Comparison of ENCODE assay signal across 27 cellular contexts in genomic region chr7:156234666-156235494, GRCh38.
"Had no signal": no experiment of that assay in that cellular context is flagged by ENCODE, and none has a peak within 500 bp of the region (broad histone marks: within the 10 kb centered on the region; RNA-seq: fewer than 3 reads in every experiment).

No MANE protein-coding gene starts in this region.

- H3K27me3 Mint-ChIP-seq: activated B cell treated with CpG ODN at 0.5 μM for 24 hours; activated CD8-positive, alpha-beta T cell treated with anti-CD3 and anti-CD28 coated beads for 36 hours; activated naive CD4-positive, alpha-beta T cell treated with anti-CD3 and anti-CD28 coated beads, Interleukin-2, amount 50 U/mL, for 24 hours; activated naive CD8-positive, alpha-beta T cell treated with anti-CD3 and anti-CD28 coated beads for 36 hours; activated naive CD8-positive, alpha-beta T cell treated with anti-CD3 and anti-CD28 coated beads, Interleukin-2, amount 50 U/mL, for 24 hours had no signal

- H3K4me1 Mint-ChIP-seq: activated B cell treated with CpG ODN at 0.5 μM for 24 hours; activated naive CD4-positive, alpha-beta T cell treated with anti-CD3 and anti-CD28 coated beads, Interleukin-2, amount 50 U/mL, for 24 hours; activated naive CD8-positive, alpha-beta T cell treated with anti-CD3 and anti-CD28 coated beads for 36 hours; activated naive CD8-positive, alpha-beta T cell treated with anti-CD3 and anti-CD28 coated beads, Interleukin-2, amount 50 U/mL, for 24 hours; T-helper 17 cell had no signal

- DNase-seq: activated B cell treated with CpG ODN at 0.5 μM for 24 hours; activated CD4-positive, alpha-beta T cell treated with anti-CD3 and anti-CD28 coated beads for 48 hours; activated CD4-positive, alpha-beta T cell treated with anti-CD3 and anti-CD28 coated beads, Interleukin-2, amount 50 U/mL, for 1 hour; activated CD4-positive, alpha-beta T cell treated with anti-CD3 and anti-CD28 coated beads, Interleukin-2, amount 50 U/mL, for 48 hours; activated CD8-positive, alpha-beta T cell treated with anti-CD3 and anti-CD28 coated beads for 36 hours; activated effector memory CD4-positive, alpha-beta T cell treated with anti-CD3 and anti-CD28 coated beads, Interleukin-2, amount 50 U/mL, for 16 hours; activated naive CD4-positive, alpha-beta T cell treated with anti-CD3 and anti-CD28 coated beads for 36 hours; activated naive CD8-positive, alpha-beta T cell treated with anti-CD3 and anti-CD28 coated beads for 36 hours; activated naive CD8-positive, alpha-beta T cell treated with anti-CD3 and anti-CD28 coated beads, Interleukin-2, amount 50 U/mL, for 24 hours; activated T-cell treated with anti-CD3 and anti-CD28 coated beads, Interleukin-2, amount 50 U/mL, for 1 hour; activated T-cell treated with anti-CD3 and anti-CD28 coated beads, Interleukin-2, amount 50 U/mL, for 48 hours; adrenal gland; amygdala; body of pancreas; caudate nucleus; effector CD8-positive, alpha-beta T cell; foreskin keratinocyte; gastrocnemius medialis; glutamatergic neuron; T-helper 1 cell; T-helper 17 cell; T1000; WERI-Rb-1 had no signal

- H3K4me3 ChIP-seq: adrenal gland, body of pancreas, gastrocnemius medialis had no signal

- H3K27ac Mint-ChIP-seq: activated B cell treated with CpG ODN at 0.5 μM for 24 hours; activated CD8-positive, alpha-beta T cell treated with anti-CD3 and anti-CD28 coated beads for 36 hours; activated naive CD4-positive, alpha-beta T cell treated with anti-CD3 and anti-CD28 coated beads for 36 hours; activated naive CD4-positive, alpha-beta T cell treated with anti-CD3 and anti-CD28 coated beads, Interleukin-2, amount 50 U/mL, for 24 hours; activated naive CD8-positive, alpha-beta T cell treated with anti-CD3 and anti-CD28 coated beads for 36 hours; activated naive CD8-positive, alpha-beta T cell treated with anti-CD3 and anti-CD28 coated beads, Interleukin-2, amount 50 U/mL, for 24 hours; activated T-helper 1 cell treated with anti-CD3 and anti-CD28 coated beads, Interleukin-12 subunit alpha, Interleukin-12 subunit beta, Interleukin-2, Interleukin-4 antibody, amounts not matched to agents 30 ng/mL and 10 ng/mL and 1 ng/mL, durations not matched to agents 14 hours and 24 hours and 36 hours; activated T-helper 2 cell treated with anti-CD3 and anti-CD28 coated beads, Interferon-gamma antibody, Interleukin-2, Interleukin-4, amounts not matched to agents 10 μg/mL and 5 μg/mL and 100 μg/mL, durations not matched to agents 14 hours and 24 hours and 36 hours; T-helper 17 cell; T-helper 2 cell treated with Interferon-gamma antibody and Interleukin-4, amounts not matched to agents 5 μg/mL and 100 μg/mL, for 36 hours had no signal

- H3K4me3 Mint-ChIP-seq: activated B cell treated with CpG ODN at 0.5 μM for 24 hours; activated CD8-positive, alpha-beta T cell treated with anti-CD3 and anti-CD28 coated beads for 36 hours; activated naive CD4-positive, alpha-beta T cell treated with anti-CD3 and anti-CD28 coated beads for 36 hours; activated naive CD4-positive, alpha-beta T cell treated with anti-CD3 and anti-CD28 coated beads, Interleukin-2, amount 50 U/mL, for 24 hours; activated naive CD8-positive, alpha-beta T cell treated with anti-CD3 and anti-CD28 coated beads for 36 hours; activated naive CD8-positive, alpha-beta T cell treated with anti-CD3 and anti-CD28 coated beads, Interleukin-2, amount 50 U/mL, for 24 hours; activated T-helper 1 cell treated with anti-CD3 and anti-CD28 coated beads, Interleukin-12 subunit alpha, Interleukin-12 subunit beta, Interleukin-2, Interleukin-4 antibody, amounts not matched to agents 30 ng/mL and 10 ng/mL and 1 ng/mL, durations not matched to agents 14 hours and 24 hours and 36 hours; T-helper 17 cell; T-helper 2 cell treated with Interferon-gamma antibody and Interleukin-4, amounts not matched to agents 5 μg/mL and 100 μg/mL, for 36 hours had no signal

- H3K36me3 Mint-ChIP-seq: activated naive CD4-positive, alpha-beta T cell treated with anti-CD3 and anti-CD28 coated beads, Interleukin-2, amount 50 U/mL, for 24 hours; activated naive CD8-positive, alpha-beta T cell treated with anti-CD3 and anti-CD28 coated beads for 36 hours had no signal

- H3K27ac ChIP-seq: adrenal gland, body of pancreas, foreskin keratinocyte, gastrocnemius medialis, WERI-Rb-1 had no signal

- H3K9me3 Mint-ChIP-seq: activated B cell treated with CpG ODN at 0.5 μM for 24 hours; activated CD8-positive, alpha-beta T cell treated with anti-CD3 and anti-CD28 coated beads for 36 hours; activated naive CD4-positive, alpha-beta T cell treated with anti-CD3 and anti-CD28 coated beads for 36 hours; activated naive CD4-positive, alpha-beta T cell treated with anti-CD3 and anti-CD28 coated beads, Interleukin-2, amount 50 U/mL, for 24 hours; activated naive CD8-positive, alpha-beta T cell treated with anti-CD3 and anti-CD28 coated beads for 36 hours; activated naive CD8-positive, alpha-beta T cell treated with anti-CD3 and anti-CD28 coated beads, Interleukin-2, amount 50 U/mL, for 24 hours; activated T-helper 1 cell treated with anti-CD3 and anti-CD28 coated beads, Interleukin-12 subunit alpha, Interleukin-12 subunit beta, Interleukin-2, Interleukin-4 antibody, amounts not matched to agents 30 ng/mL and 10 ng/mL and 1 ng/mL, durations not matched to agents 14 hours and 24 hours and 36 hours; activated T-helper 2 cell treated with anti-CD3 and anti-CD28 coated beads, Interferon-gamma antibody, Interleukin-2, Interleukin-4, amounts not matched to agents 10 μg/mL and 5 μg/mL and 100 μg/mL, durations not matched to agents 14 hours and 24 hours and 36 hours; T-helper 2 cell treated with Interferon-gamma antibody and Interleukin-4, amounts not matched to agents 5 μg/mL and 100 μg/mL, for 36 hours had no signal
